Comparison of ENCODE assay signal across 9 cellular contexts in genomic region chr11:82899191-82899820, GRCh38. TPM values are rescaled to one million over a fixed set of nuclear protein-coding genes. Genes with fewer than 3 reads are reported as not detected.
DNase-seq lines count a peak whose midpoint lies in the region; ATAC-seq, FAIRE-seq and TF ChIP-seq lines count a peak whose summit lies in the region.
"Had no signal": no experiment of that assay in that cellular context is flagged by ENCODE, and none has a peak within 500 bp of the region (broad histone marks: within the 10 kb centered on the region; RNA-seq: fewer than 3 reads in every experiment).

No MANE protein-coding gene starts in this region.

- peak overlapping the region; percentile 14 for H2AFZ ChIP-seq in endothelial cell of umbilical vein (ENCODE audit: low read depth, low read length)

- H3K27me3 Mint-ChIP-seq in activated CD4-positive, alpha-beta T cell treated with anti-CD3 and anti-CD28 coated beads, Interleukin-2, amount 10 ng/mL, durations not matched to agents 7 days and 5 days: no peaks in the 10 kb centered on the region
- no peaks in the 10 kb centered on the region for H3K27me3 Mint-ChIP-seq in progenitor cell of endocrine pancreas

- no peak for TF ChIP-seq POLR2A in endothelial cell of umbilical vein (IDR thresholded peaks at IDR 0.05; ENCODE audit: low read depth, low read length)

- no peak for FAIRE-seq in endothelial cell of umbilical vein (lab: Jason Lieb, UNC)

- no peaks in the 10 kb centered on the region for H4K20me1 ChIP-seq in endothelial cell of umbilical vein (replicated peaks; ENCODE audit: control insufficient read depth, extremely low read depth, insufficient read depth, low read length)

- H3K27ac ChIP-seq in RWPE2 (ENCODE audit: poor library complexity, severe bottlenecking) (no peak overlapping the region), endothelial cell of umbilical vein (ENCODE audit: insufficient read depth, low read depth, low read length) (no peak overlapping the region)

- no peaks in the 10 kb centered on the region for H3K9me1 ChIP-seq in endothelial cell of umbilical vein (replicated peaks; ENCODE audit: control insufficient read depth, extremely low read depth, insufficient read depth, low read length)

- dilution Hi-C loops in endothelial cell of umbilical vein (cut with MboI; ENCODE audit: extremely low pct_ligation_motif_present, low sequenced_read_pairs): no loop called here

- ATAC-seq in RWPE2 (ENCODE audit: low read depth) (no peak), GM21723 (IDR thresholded peaks at IDR 0.05; ENCODE audit: unreplicated experiment) (no peak)

- H3K9ac ChIP-seq in endothelial cell of umbilical vein (replicated peaks; ENCODE audit: extremely low read depth, insufficient read depth, low read length): peak overlapping the region; percentile 76

- H3K79me2 ChIP-seq in endothelial cell of umbilical vein (ENCODE audit: control insufficient read depth, insufficient read depth, low read length): peaks cover 45% of the 10 kb centered on the region

- H3K4me3 ChIP-seq in RWPE2 (ENCODE audit: severe bottlenecking) (peak overlapping the region; percentile 57), endothelial cell of umbilical vein (replicated peaks in 1 of 3; ENCODE audit: insufficient read depth in 1 of 3, low read depth in 1 of 3, low read length in 3 of 3) (peak overlapping the region; percentile 34 to 75 (median 50))

- H3K4me1 ChIP-seq in RWPE2 (ENCODE audit: insufficient read depth, poor library complexity, severe bottlenecking) (peaks cover 4% of the 10 kb centered on the region), endothelial cell of umbilical vein (ENCODE audit: control insufficient read depth, extremely low read depth, insufficient read depth, low read length) (peaks cover 32% of the 10 kb centered on the region)

- CTCF ChIA-PET in activated CD4-positive, alpha-beta T cell treated with anti-CD3 and anti-CD28 coated beads, Interleukin-2, amount 10 ng/mL, durations not matched to agents 7 days and 5 days (lab: Charles Lee): interaction anchor here (1.1 to 2.7 kb wide), 3 partner anchors 20 to 32 kb away, joined by 4 to 9 read pairs (median 4); no protein-coding TSS in a partner anchor
- CTCF ChIA-PET in endothelial cell of umbilical vein (lab: Charles Lee): interaction anchor here (1.0 to 9.1 kb wide), 6 partner anchors 10 to 260 kb away, joined by 3 to 191 read pairs (median 13); no protein-coding TSS in a partner anchor

- no peaks in the 10 kb centered on the region for H3K9me3 Mint-ChIP-seq in activated CD4-positive, alpha-beta T cell treated with anti-CD3 and anti-CD28 coated beads, Interleukin-2, amount 10 ng/mL, durations not matched to agents 7 days and 5 days
- H3K9me3 Mint-ChIP-seq in progenitor cell of endocrine pancreas (ENCODE audit: low read depth): no peaks in the 10 kb centered on the region

- TF ChIP-seq CTCF in RWPE2 (IDR thresholded peaks at IDR 0.05; ENCODE audit: poor library complexity, severe bottlenecking): no peak
- TF ChIP-seq CTCF in endothelial cell of umbilical vein (IDR thresholded peaks at IDR 0.05; ENCODE audit: extremely low read depth in 1 of 2, insufficient read depth in 1 of 2, low read depth in 1 of 2, low read length in 2 of 2): no peak
- TF ChIP-seq CTCF in progenitor cell of endocrine pancreas (IDR thresholded peaks at IDR 0.05; ENCODE audit: unreplicated experiment): no peak

- peaks cover 48% of the 10 kb centered on the region for H3K4me1 Mint-ChIP-seq in activated CD4-positive, alpha-beta T cell treated with anti-CD3 and anti-CD28 coated beads, Interleukin-2, amount 10 ng/mL, durations not matched to agents 7 days and 5 days
- H3K4me1 Mint-ChIP-seq in progenitor cell of endocrine pancreas (ENCODE audit: low read depth): peaks cover 27% of the 10 kb centered on the region

- peak overlapping the region; percentile 96 for H3K4me3 Mint-ChIP-seq in activated CD4-positive, alpha-beta T cell treated with anti-CD3 and anti-CD28 coated beads, Interleukin-2, amount 10 ng/mL, durations not matched to agents 7 days and 5 days
- H3K4me3 Mint-ChIP-seq in progenitor cell of endocrine pancreas (ENCODE audit: low read depth): peak overlapping the region; percentile 97

- intact Hi-C loops in endothelial cell of umbilical vein (cut with micrococcal nuclease): no loop called here

- BruUV-seq in endothelial cell of umbilical vein (replicated peaks; lab: Mats Ljungman, UMichigan): no TSS peak

- DNase-seq in activated CD4-positive, alpha-beta T cell treated with anti-CD3 and anti-CD28 coated beads, Interleukin-2, amount 10 ng/mL, durations not matched to agents 7 days and 5 days: peak; percentile 59
- DNase-seq in activated CD4-positive, alpha-beta T cell treated with anti-CD3 and anti-CD28 coated beads for 48 hours: no peak
- DNase-seq in RWPE2 (ENCODE audit: low spot score) (no peak), endothelial cell of umbilical vein (ENCODE audit: low read depth, low spot score) (peak; percentile 29), progenitor cell of endocrine pancreas (ENCODE audit: low spot score, unreplicated experiment) (no peak), NK-92 (lab: John Stamatoyannopoulos, UW; ENCODE audit: unreplicated experiment) (no peak)
- no peak for DNase-seq in stimulated activated CD4-positive, alpha-beta T cell treated with anti-CD3 and anti-CD28 coated beads, Interleukin-2, amount 100 ng/mL, for 24 hours
- DNase-seq: DND-41 had no signal

- POLR2A ChIA-PET in activated CD4-positive, alpha-beta T cell treated with anti-CD3 and anti-CD28 coated beads, Interleukin-2, amount 10 ng/mL, durations not matched to agents 7 days and 5 days (lab: Charles Lee): no interaction called here
- POLR2A ChIA-PET in endothelial cell of umbilical vein (lab: Charles Lee): interaction anchor here (1.2 kb wide), 1 partner anchor 258 kb away, joined by 7 read pairs; the partner anchor contains the start of gene PCF11

- H3K36me3 ChIP-seq in RWPE2 (ENCODE audit: low read depth): no peaks in the 10 kb centered on the region
- H3K36me3 ChIP-seq in endothelial cell of umbilical vein (ENCODE audit: control insufficient read depth in 2 of 2, extremely low read depth in 1 of 2, insufficient read depth in 2 of 2, low read length in 2 of 2): peaks cover 0 to 3% of the 10 kb centered on the region in 2 experiments

- H3K27me3 ChIP-seq in RWPE2 (ENCODE audit: insufficient read depth, poor library complexity, severe bottlenecking) (no peaks in the 10 kb centered on the region), endothelial cell of umbilical vein (ENCODE audit: control insufficient read depth in 2 of 2, insufficient read depth in 2 of 2, low read length in 2 of 2) (no peaks in the 10 kb centered on the region)

- H3K36me3 Mint-ChIP-seq in activated CD4-positive, alpha-beta T cell treated with anti-CD3 and anti-CD28 coated beads, Interleukin-2, amount 10 ng/mL, durations not matched to agents 7 days and 5 days (ENCODE audit: low read depth): peaks cover 2% of the 10 kb centered on the region
- H3K36me3 Mint-ChIP-seq in progenitor cell of endocrine pancreas (ENCODE audit: insufficient read depth): peaks cover 1% of the 10 kb centered on the region

- peak overlapping the region; percentile 98 for H3K27ac Mint-ChIP-seq in activated CD4-positive, alpha-beta T cell treated with anti-CD3 and anti-CD28 coated beads, Interleukin-2, amount 10 ng/mL, durations not matched to agents 7 days and 5 days
- H3K27ac Mint-ChIP-seq in progenitor cell of endocrine pancreas: peak overlapping the region; percentile 97

- H3K9me3 ChIP-seq in RWPE2 (ENCODE audit: severe bottlenecking): no peaks in the 10 kb centered on the region
- H3K9me3 ChIP-seq in endothelial cell of umbilical vein (replicated peaks; ENCODE audit: control insufficient read depth, insufficient read depth, low read length): no peaks in the 10 kb centered on the region

- peak overlapping the region; percentile 80 for H3K4me2 ChIP-seq in endothelial cell of umbilical vein (ENCODE audit: insufficient read depth, low read length)

TF ChIP-seq in endothelial cell of umbilical vein, 7 proteins besides CTCF, POLR2A, EP300 and RAD21 (continues in another document):
- TF ChIP-seq MYC (IDR thresholded peaks at IDR 0.05; ENCODE audit: low read depth, low read length) (no peak), EZH2 (IDR thresholded peaks at IDR 0.05; ENCODE audit: borderline replicate concordance, low read depth, low read length, severe bottlenecking) (no peak), JUN (IDR thresholded peaks at IDR 0.05; ENCODE audit: borderline replicate concordance, insufficient read depth, insufficient read length, low read depth) (no peak), MAX (IDR thresholded peaks at IDR 0.05; ENCODE audit: insufficient read depth, insufficient read length) (no peak), FOS (IDR thresholded peaks at IDR 0.05; ENCODE audit: borderline replicate concordance, insufficient read depth, low read length) (no peak)

RNA-seq across cellular contexts. Expression of gene PRCP, which starts 0.9 kb away (rescaled TPM):
- total RNA-seq in activated CD4-positive, alpha-beta T cell treated with anti-CD3 and anti-CD28 coated beads, Interleukin-2, amount 10 ng/mL, durations not matched to agents 7 days and 5 days: 10 to 100 TPM; 22.1 to 22.5 TPM
- total RNA-seq in endothelial cell of umbilical vein (149 and 170 TPM in 2 replicates), progenitor cell of endocrine pancreas (66.3 and 81.4 TPM in 2 replicates)
- 265 and 277 TPM in 2 replicates for polyA plus RNA-seq in endothelial cell of umbilical vein
- polyA plus RNA-seq in endothelial cell of umbilical vein (2011; cell fraction: cytosol; rRNA removed): 205 and 236 TPM in 2 replicates
- 104 and 123 TPM in 2 replicates for polyA plus RNA-seq in endothelial cell of umbilical vein (2011; cell fraction: nucleus; rRNA removed)
- polyA plus RNA-seq in endothelial cell of umbilical vein (2012): 187 and 209 TPM in 2 replicates
- polyA minus RNA-seq in endothelial cell of umbilical vein: 189 TPM in 2 replicates
- 20.6 TPM for polyA minus RNA-seq in endothelial cell of umbilical vein (2011; cell fraction: cytosol; rRNA and poly(A)+ RNA removed)
- 69.7 and 81.6 TPM in 2 replicates for polyA minus RNA-seq in endothelial cell of umbilical vein (2011; cell fraction: nucleus; rRNA and poly(A)+ RNA removed)

RNA-seq across cellular contexts. Expression of gene DDIAS, which starts 2.2 kb away (rescaled TPM):
- 10 to 100 TPM; 14.7 to 14.8 TPM for total RNA-seq in activated CD4-positive, alpha-beta T cell treated with anti-CD3 and anti-CD28 coated beads, Interleukin-2, amount 10 ng/mL, durations not matched to agents 7 days and 5 days
- total RNA-seq in endothelial cell of umbilical vein (8.5 and 9.2 TPM in 2 replicates), progenitor cell of endocrine pancreas (7.1 and 7.8 TPM in 2 replicates)
- polyA plus RNA-seq in endothelial cell of umbilical vein: 3.5 and 4.5 TPM in 2 replicates
- 6.4 and 6.8 TPM in 2 replicates for polyA plus RNA-seq in endothelial cell of umbilical vein (2011; cell fraction: cytosol; rRNA removed)
- 4.7 and 5.0 TPM in 2 replicates for polyA plus RNA-seq in endothelial cell of umbilical vein (2011; cell fraction: nucleus; rRNA removed)
- polyA plus RNA-seq in endothelial cell of umbilical vein (2012): 7.7 and 11.7 TPM in 2 replicates
- polyA minus RNA-seq in endothelial cell of umbilical vein: 7.2 and 8.6 TPM in 2 replicates
- 15.7 TPM for polyA minus RNA-seq in endothelial cell of umbilical vein (2011; cell fraction: cytosol; rRNA and poly(A)+ RNA removed)
- polyA minus RNA-seq in endothelial cell of umbilical vein (2011; cell fraction: nucleus; rRNA and poly(A)+ RNA removed): 2.5 and 4.1 TPM in 2 replicates

Comparison
In these comparisons a context has a peak if more than half of its experiments do, and no peak if none do; other contexts are left out.
1. DNase-seq: peak in activated CD4-positive, alpha-beta T cell treated with anti-CD3 and anti-CD28 coated beads, Interleukin-2, amount 10 ng/mL, durations not matched to agents 7 days and 5 days (single experiment) and endothelial cell of umbilical vein (single experiment); none in activated CD4-positive, alpha-beta T cell treated with anti-CD3 and anti-CD28 coated beads for 48 hours (single experiment), RWPE2 (single experiment), progenitor cell of endocrine pancreas (single experiment), NK-92 (single experiment) and stimulated activated CD4-positive, alpha-beta T cell treated with anti-CD3 and anti-CD28 coated beads, Interleukin-2, amount 100 ng/mL, for 24 hours (0 of 2).